In the genomic region with DNA sequence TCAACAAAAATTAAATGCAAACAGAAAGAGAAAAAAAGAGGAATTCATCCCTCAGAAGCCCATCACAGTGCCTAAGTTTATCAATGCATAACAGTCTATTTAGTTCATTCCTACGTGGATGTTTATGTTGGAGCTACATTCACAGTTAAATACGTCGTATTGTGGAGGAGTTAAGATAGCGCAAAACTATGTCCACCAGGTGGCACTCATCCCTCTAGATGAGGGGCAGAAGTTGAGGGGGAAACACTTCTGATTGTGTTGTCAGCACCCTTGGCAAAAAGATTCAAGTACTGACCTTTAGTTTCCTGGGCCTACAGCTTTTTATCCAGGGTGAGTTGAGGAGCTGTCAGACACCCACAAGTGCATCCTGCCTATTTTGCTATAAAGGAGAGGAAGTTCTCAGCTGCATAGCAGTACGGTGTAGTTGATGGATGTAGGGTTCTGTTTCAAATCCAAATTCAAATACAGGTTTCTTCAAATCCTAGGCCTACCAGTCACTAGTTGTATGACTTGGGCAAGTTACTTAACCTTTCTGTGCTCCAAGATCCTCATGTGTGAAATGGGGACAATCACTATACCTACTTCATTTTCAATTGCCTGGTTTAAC, we compare ENCODE assay signal across 8 cellular contexts. TPM values are rescaled to one million over a fixed set of nuclear protein-coding genes. Genes with fewer than 3 reads are reported as not detected.
DNase-seq lines count a peak whose midpoint lies in the region; ATAC-seq and TF ChIP-seq lines count a peak whose summit lies in the region.

No MANE protein-coding gene starts in this region.

- H3K27me3 Mint-ChIP-seq in immature natural killer cell (ENCODE audit: low read depth in 3 of 3): peaks cover 0 to 5% (median 2%) of the 10 kb centered on the region in 3 donors
- no peaks in the 10 kb centered on the region for H3K27me3 Mint-ChIP-seq in T-helper 2 cell treated with Interferon-gamma antibody and Interleukin-4, amounts not matched to agents 5 μg/mL and 100 μg/mL, for 36 hours (ENCODE audit: low read depth)

- no peaks in the 10 kb centered on the region for H3K36me3 ChIP-seq in PC-3 (ENCODE audit: low read depth, low read length)

- H3K4me3 ChIP-seq in HL-60 (replicated peaks; ENCODE audit: insufficient read depth, low read length): no peak overlapping the region
- peak overlapping the region; percentile 15; the same call in 1 of the 2 replicates for H3K4me3 ChIP-seq in PC-3 (ENCODE audit: low read length)
- no peak overlapping the region for H3K4me3 ChIP-seq in astrocyte of the spinal cord (ENCODE audit: low read depth, low read length)

- POLR2A ChIA-PET in PC-3 (lab: Charles Lee; ENCODE audit: unreplicated experiment): interaction anchor here (0.6 kb wide), 1 partner anchor 50 kb away, joined by 10 read pairs; no protein-coding TSS in a partner anchor

- H3K27me3 ChIP-seq in HL-60 (ENCODE audit: insufficient read depth, poor library complexity, severe bottlenecking) (no peaks in the 10 kb centered on the region), PC-3 (ENCODE audit: low read length) (no peaks in the 10 kb centered on the region)

- peak overlapping the region; percentile 71 for H3K4me2 ChIP-seq in PC-3 (ENCODE audit: low read length)

- intact Hi-C loops in PC-3 (cut with micrococcal nuclease): no loop called here

- DNase-seq in AG08395 (ENCODE audit: low spot score) (peak; percentile 18), HL-60 (ENCODE audit: low read depth in 1 of 2, low spot score in 1 of 2) (peak; percentile 6 to 51), PC-3 (peak; percentile 85), astrocyte of the spinal cord (ENCODE audit: low read depth, low spot score) (peak; percentile 88), immature natural killer cell (peak; percentile 23 to 42 (median 42))
- peak; percentile 46 for DNase-seq in stimulated activated CD4-positive, alpha-beta T cell treated with anti-CD3 and anti-CD28 coated beads, Interleukin-4, amount 100 ng/mL, for 24 hours
- no peak for DNase-seq in T-helper 2 cell treated with Interferon-gamma antibody and Interleukin-4, amounts not matched to agents 5 μg/mL and 100 μg/mL, for 36 hours (ENCODE audit: low spot score)

- peaks cover 49% of the 10 kb centered on the region for H3K4me1 ChIP-seq in PC-3 (ENCODE audit: insufficient read depth, low read length)

- peak overlapping the region; percentile 48 for H3K9ac ChIP-seq in PC-3 (ENCODE audit: low read length)

- H3K27ac ChIP-seq in HL-60 (replicated peaks) (no peak overlapping the region), PC-3 (ENCODE audit: low read length) (peak overlapping the region; percentile 84)

- H3K9me2 ChIP-seq in PC-3 (replicated peaks; ENCODE audit: low read length): no peaks in the 10 kb centered on the region

- H3K79me2 ChIP-seq in PC-3 (ENCODE audit: low read length): no peaks in the 10 kb centered on the region

- peaks cover 10 to 23% of the 10 kb centered on the region in 2 donors for H3K4me1 Mint-ChIP-seq in immature natural killer cell
- H3K4me1 Mint-ChIP-seq in T-helper 2 cell treated with Interferon-gamma antibody and Interleukin-4, amounts not matched to agents 5 μg/mL and 100 μg/mL, for 36 hours (ENCODE audit: low read depth): peaks cover 24% of the 10 kb centered on the region

- peaks cover 5% of the 10 kb centered on the region for H3F3A ChIP-seq in PC-3 (ENCODE audit: low read length, unreplicated experiment)

- no peak overlapping the region for H2AFZ ChIP-seq in PC-3 (ENCODE audit: low read length)

- in situ Hi-C loops in astrocyte of the spinal cord (cut with HindIII; ENCODE audit: low sequenced_read_pairs): no loop called here

- H3K4me3 Mint-ChIP-seq in immature natural killer cell: no peak overlapping the region
- H3K4me3 Mint-ChIP-seq in T-helper 2 cell treated with Interferon-gamma antibody and Interleukin-4, amounts not matched to agents 5 μg/mL and 100 μg/mL, for 36 hours: no peak overlapping the region

- H3K9me3 Mint-ChIP-seq in immature natural killer cell: peaks cover 0 to 2% (median 0%) of the 10 kb centered on the region in 6 donors
- peaks cover 15% of the 10 kb centered on the region for H3K9me3 Mint-ChIP-seq in T-helper 2 cell treated with Interferon-gamma antibody and Interleukin-4, amounts not matched to agents 5 μg/mL and 100 μg/mL, for 36 hours

- H3K36me3 Mint-ChIP-seq in immature natural killer cell: peaks cover 0 to 5% (median 0%) of the 10 kb centered on the region in 3 donors
- H3K36me3 Mint-ChIP-seq in T-helper 2 cell treated with Interferon-gamma antibody and Interleukin-4, amounts not matched to agents 5 μg/mL and 100 μg/mL, for 36 hours (ENCODE audit: low read depth): peaks cover 3% of the 10 kb centered on the region

- no peak overlapping the region for H3K27ac Mint-ChIP-seq in immature natural killer cell
- H3K27ac Mint-ChIP-seq in T-helper 2 cell treated with Interferon-gamma antibody and Interleukin-4, amounts not matched to agents 5 μg/mL and 100 μg/mL, for 36 hours: no peak overlapping the region

- H4K20me1 ChIP-seq in PC-3 (ENCODE audit: low read length): no peaks in the 10 kb centered on the region

- H3K9me3 ChIP-seq in PC-3 (ENCODE audit: low read length): no peaks in the 10 kb centered on the region

- CTCF ChIA-PET in PC-3 (lab: Charles Lee): interaction anchor here (0.6 to 2.0 kb wide), 6 partner anchors 28 to 148 kb away, joined by 3 to 5 read pairs (median 3); no protein-coding TSS in a partner anchor

- no TSS peak for BruUV-seq in PC-3 (replicated peaks; lab: Mats Ljungman, UMichigan)

- peak; percentile 44 for ATAC-seq in GM18511 (IDR thresholded peaks at IDR 0.05; ENCODE audit: unreplicated experiment)
- ATAC-seq in PC-3: peak; percentile 17; the same call in 1 of the 2 replicates

- TF ChIP-seq CTCF in HL-60 (IDR thresholded peaks at IDR 0.05; ENCODE audit: insufficient read depth, low read length) (peak; percentile 52), PC-3 (conservative IDR thresholded peaks at IDR 0.05; ENCODE audit: low read depth, low read length) (peak; percentile 88), astrocyte of the spinal cord (IDR thresholded peaks at IDR 0.05; ENCODE audit: low read depth, low read length) (peak; percentile 70)

RNA-seq across cellular contexts. Expression of a gene that starts 26.8 kb away (rescaled TPM):
- 88.0 and 93.0 TPM in 2 replicates for total RNA-seq in PC-3 (2014; rRNA removed)
- not detected for polyA plus RNA-seq in immature natural killer cell
